8 cellular contexts compared by ENCODE assay signal in genomic region chr5:154467655-154468354, GRCh38. TPM values are rescaled to one million over a fixed set of nuclear protein-coding genes. Genes with fewer than 3 reads are reported as not detected.
A peak's percentile ranks its signal among the peaks of the same experiment; 100 is the strongest.
DNase-seq lines count a peak whose midpoint lies in the region; ATAC-seq and TF ChIP-seq lines count a peak whose summit lies in the region.

No MANE protein-coding gene starts in this region.

- peak overlapping the region; percentile 4 for H3K18ac ChIP-seq in trophoblast cell (ENCODE audit: low read length)

- WGBS in trophoblast cell (ENCODE audit: extremely low coverage, insufficient coverage, insufficient read length) = no CpG with 5 or more reads among the region's 18 CpGs

- H3K36me3 ChIP-seq in trophoblast cell (ENCODE audit: control insufficient read depth in 1 of 2, insufficient read depth in 2 of 2, low read length in 2 of 2) (peaks cover 1 to 2% of the 10 kb centered on the region in 2 experiments), upper lobe of right lung (no peaks in the 10 kb centered on the region)

- TF ChIP-seq CTCF in upper lobe of right lung (IDR thresholded peaks at IDR 0.05) = peak; percentile 95

- H3K4me3 ChIP-seq in trophoblast cell (ENCODE audit: low read depth, low read length) = no peak overlapping the region
- H3K4me3 ChIP-seq in upper lobe of right lung = no peak overlapping the region

- peak overlapping the region; percentile 4 for H2BK5ac ChIP-seq in trophoblast cell (ENCODE audit: low read depth, low read length, poor library complexity)

- peak overlapping the region; percentile 8 for H2BK12ac ChIP-seq in trophoblast cell (ENCODE audit: low read length)

- H2AFZ ChIP-seq in trophoblast cell (ENCODE audit: insufficient read depth, low read length, poor library complexity) = no peak overlapping the region

- H3K9ac ChIP-seq in trophoblast cell (ENCODE audit: low read length) = no peak overlapping the region

- peak overlapping the region; percentile 7 for H3K4me2 ChIP-seq in trophoblast cell (ENCODE audit: low read length)

- H2BK120ac ChIP-seq in trophoblast cell (ENCODE audit: insufficient read depth, low read length, poor library complexity) = peak overlapping the region; percentile 12

- H4K8ac ChIP-seq in trophoblast cell (ENCODE audit: low read depth, low read length) = peak overlapping the region; percentile 3

- no peak overlapping the region for H3K23ac ChIP-seq in trophoblast cell (ENCODE audit: low read length)

- H3K79me1 ChIP-seq in trophoblast cell (ENCODE audit: low read length) = peaks cover 10% of the 10 kb centered on the region

- H3K27me3 ChIP-seq in trophoblast cell (ENCODE audit: insufficient read depth, low read length) (no peaks in the 10 kb centered on the region), upper lobe of right lung (peaks cover 45% of the 10 kb centered on the region)

- H3K4me1 ChIP-seq in trophoblast cell (ENCODE audit: control insufficient read depth in 1 of 2, insufficient read depth in 2 of 2, low read length in 2 of 2) (peaks cover 2 to 7% of the 10 kb centered on the region in 2 experiments), upper lobe of right lung (no peaks in the 10 kb centered on the region)

- ATAC-seq in GM21423 (IDR thresholded peaks at IDR 0.05; ENCODE audit: unreplicated experiment) (peak; percentile 92), upper lobe of right lung (peak; percentile 97)

- DNase-seq in EH (ENCODE audit: low read depth) = peak; percentile 67
- peak; percentile 81 for DNase-seq in HT-29 (ENCODE audit: low spot score)
- DNase-seq in RPMI8226 = peak; percentile 81
- DNase-seq in activated T-helper 9 cell treated with anti-CD3 and anti-CD28 coated beads, Interleukin-2, amount 50 U/mL, for 16 hours (ENCODE audit: low read depth) = peak; percentile 55
- peak; percentile 84 for DNase-seq in germinal center (ENCODE audit: low spot score)
- DNase-seq in trophoblast cell = peak; percentile 64 to 87
- peak; percentile 89 for DNase-seq in upper lobe of right lung

- H3K27ac ChIP-seq in trophoblast cell (ENCODE audit: low read depth, low read length) (peak overlapping the region; percentile 36), upper lobe of right lung (no peak overlapping the region)

- H3K79me2 ChIP-seq in trophoblast cell (ENCODE audit: control insufficient read depth, insufficient read depth, low read length, poor library complexity) = no peaks in the 10 kb centered on the region

- no peak overlapping the region for H3K4ac ChIP-seq in trophoblast cell (ENCODE audit: low read depth, low read length)

- no peaks in the 10 kb centered on the region for H3K9me3 ChIP-seq in trophoblast cell (ENCODE audit: insufficient read depth, low read depth, low read length)
- no peaks in the 10 kb centered on the region for H3K9me3 ChIP-seq in upper lobe of right lung

- no peak overlapping the region for H4K12ac ChIP-seq in trophoblast cell (ENCODE audit: low read depth, low read length)

- peak overlapping the region; percentile 48 for H4K91ac ChIP-seq in trophoblast cell (ENCODE audit: low read depth, low read length)

- no peak overlapping the region for H2AK5ac ChIP-seq in trophoblast cell (ENCODE audit: low read length)

- intact Hi-C loops in upper lobe of right lung (cut with DNase I) = no loop called here

- H3K14ac ChIP-seq in trophoblast cell (ENCODE audit: low read length) = peak overlapping the region; percentile 7

RNA-seq across cellular contexts. Expression of gene HAND1, which starts 10.2 kb away (rescaled TPM):
- not detected in 2 replicates for total RNA-seq in HT-29 (2014; rRNA removed; shearing (Covaris generic))
- 1,543 and 1,644 TPM in 2 replicates for polyA plus RNA-seq in trophoblast cell (2013)
- total RNA-seq in upper lobe of right lung = not detected

RNA-seq across cellular contexts. Expression of gene SAP30L, which starts 22.0 kb away (rescaled TPM):
- 28.1 and 41.0 TPM in 2 replicates for total RNA-seq in HT-29 (2014; rRNA removed; shearing (Covaris generic))
- 74.2 and 79.0 TPM in 2 replicates for polyA plus RNA-seq in trophoblast cell (2013)
- 43.2 TPM for total RNA-seq in upper lobe of right lung
